ENCODE assay signal across 8 cellular contexts in the genomic region with DNA sequence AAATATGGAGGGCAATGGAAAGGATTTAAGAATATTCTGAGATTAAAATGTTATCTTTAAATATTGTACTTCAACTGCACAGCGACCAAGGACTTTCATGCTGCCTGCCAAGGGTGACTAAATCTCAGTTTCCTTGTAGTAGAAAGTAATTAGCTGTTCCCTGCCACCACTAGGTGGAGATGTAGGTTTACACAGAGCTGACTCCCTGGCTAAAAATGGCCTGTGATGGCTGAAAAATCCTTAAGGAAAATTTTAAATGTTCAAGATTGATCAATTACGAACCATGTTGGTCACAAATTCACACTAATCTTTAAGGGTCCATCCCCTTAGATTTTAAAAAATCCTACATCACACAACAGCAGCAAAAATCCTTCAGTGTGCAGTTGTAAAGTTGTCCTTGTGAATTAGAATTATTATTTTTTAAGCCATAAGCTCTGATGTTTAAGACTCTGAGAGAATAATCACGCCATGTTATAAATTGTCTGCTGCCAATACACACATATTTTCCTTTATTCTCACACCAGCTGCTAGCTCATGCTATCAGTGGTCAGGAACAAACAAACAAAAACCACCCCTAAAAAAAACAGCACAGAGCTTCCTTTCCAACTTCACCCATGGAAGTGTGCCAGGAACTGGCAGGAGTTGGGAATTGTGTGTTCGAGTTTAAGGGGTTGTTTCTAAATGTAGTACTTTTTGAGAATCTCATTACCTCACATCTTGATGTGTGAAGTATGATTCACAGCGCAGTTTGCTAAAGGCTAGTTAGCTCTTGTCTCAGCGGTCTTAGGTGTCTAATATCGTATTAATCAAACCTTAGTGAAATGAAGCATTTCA.
DNase-seq lines count a peak whose midpoint lies in the region; ATAC-seq and TF ChIP-seq lines count a peak whose summit lies in the region.

No MANE protein-coding gene starts in this region.

- no peak for TF ChIP-seq EP300 in stomach (IDR thresholded peaks at IDR 0.05)

- H3K9me2 ChIP-seq in hepatocyte (replicated peaks; ENCODE audit: insufficient read depth): no peaks in the 10 kb centered on the region

- H3K4me1 ChIP-seq in heart left ventricle (no peaks in the 10 kb centered on the region), hepatocyte (ENCODE audit: insufficient read depth) (no peaks in the 10 kb centered on the region), stomach (peaks cover 0 to 10% (median 0%) of the 10 kb centered on the region in 4 donors)

- TF ChIP-seq POLR2A in heart left ventricle (IDR thresholded peaks at IDR 0.05) (no peak), stomach (IDR thresholded peaks at IDR 0.05) (no peak)

- peaks cover 0 to 11% (median 0%) of the 10 kb centered on the region in 9 donors for H3K27me3 ChIP-seq in heart left ventricle
- H3K27me3 ChIP-seq in WERI-Rb-1 (ENCODE audit: insufficient read depth, low read depth, severe bottlenecking): peaks cover 74% of the 10 kb centered on the region
- H3K27me3 ChIP-seq in hepatocyte: peaks cover 9% of the 10 kb centered on the region
- H3K27me3 ChIP-seq in stomach: peaks cover 0 to 15% (median 0%) of the 10 kb centered on the region in 3 donors

- no peak overlapping the region for H3K27ac ChIP-seq in heart left ventricle
- no peak overlapping the region for H3K27ac ChIP-seq in WERI-Rb-1
- H3K27ac ChIP-seq in hepatocyte: no peak overlapping the region
- no peak overlapping the region for H3K27ac ChIP-seq in stomach

- no peak overlapping the region for H2AFZ ChIP-seq in hepatocyte

- H4K20me1 ChIP-seq in hepatocyte (ENCODE audit: insufficient read depth, poor library complexity, severe bottlenecking): no peaks in the 10 kb centered on the region

- no peak for DNase-seq in heart left ventricle
- DNase-seq in Right ventricle myocardium superior: no peak
- DNase-seq in NCI-H2029 treated with DMSO at 0.1 percent for 48 hours (lab: John Stamatoyannopoulos, UW): peak; percentile 20
- DNase-seq in WERI-Rb-1: peak; percentile 9
- peak; percentile 77 for DNase-seq in hepatocyte (ENCODE audit: low spot score)
- peak; percentile 36 for DNase-seq in stomach
- no peak for DNase-seq in activated CD4-positive, CD25-positive, alpha-beta regulatory T cell (lab: John Stamatoyannopoulos, UW)

- H3K4me2 ChIP-seq in hepatocyte: no peak overlapping the region

- WGBS in heart left ventricle, 4 donors: 37 to 45% (median 41%) methylated on average over 7 of the region's 7 CpGs
- WGBS in hepatocyte (ENCODE audit: low lambda C conversion rate, missing lambda C conversion rate): 70% methylated on average over 7 of the region's 7 CpGs
- WGBS in stomach, 5 donors: 30 to 39% (median 37%) methylated on average over 7 of the region's 7 CpGs

- H3K79me2 ChIP-seq in hepatocyte: no peaks in the 10 kb centered on the region

- H3K4me3 ChIP-seq in heart left ventricle (no peak overlapping the region), WERI-Rb-1 (ENCODE audit: low read depth, low read length) (no peak overlapping the region), hepatocyte (no peak overlapping the region), stomach (no peak overlapping the region)

- H3K9me3 ChIP-seq in heart left ventricle (no peaks in the 10 kb centered on the region), WERI-Rb-1 (ENCODE audit: severe bottlenecking) (no peaks in the 10 kb centered on the region), hepatocyte (ENCODE audit: low read depth) (no peaks in the 10 kb centered on the region), stomach (no peaks in the 10 kb centered on the region)

- peak in 3 of 4 donors; percentile 22 to 61 (median 57) for ATAC-seq in heart left ventricle
- ATAC-seq in Right ventricle myocardium superior (ENCODE audit: poor library complexity): no peak
- peak; percentile 72 for ATAC-seq in HG02642 (IDR thresholded peaks at IDR 0.05; ENCODE audit: poor library complexity, unreplicated experiment)

- intact Hi-C loops in heart left ventricle (cut with DNase I): loop anchor here in 2 of 10 donors (5.0 to 10.0 kb wide), 2 partner anchors 1711 to 1713 kb away; no protein-coding TSS in a partner anchor
- intact Hi-C loops in Right ventricle myocardium superior (cut with DNase I): no loop called here
- intact Hi-C loops in stomach (cut with DNase I; ENCODE audit: low total_unique reads): no loop called here

- H3K36me3 ChIP-seq in heart left ventricle (no peaks in the 10 kb centered on the region), WERI-Rb-1 (no peaks in the 10 kb centered on the region), hepatocyte (replicated peaks; ENCODE audit: insufficient read depth, low read depth) (no peaks in the 10 kb centered on the region), stomach (no peaks in the 10 kb centered on the region)

- TF ChIP-seq CTCF in heart left ventricle (IDR thresholded peaks at IDR 0.05) (peak; percentile 42 to 72 (median 58)), WERI-Rb-1 (IDR thresholded peaks at IDR 0.05; ENCODE audit: low read depth, low read length) (peak; percentile 62), hepatocyte (IDR thresholded peaks at IDR 0.05; ENCODE audit: poor library complexity) (peak; percentile 88), stomach (IDR thresholded peaks at IDR 0.05) (peak in 5 of 7 experiments; percentile 45 to 71 (median 55))

Comparison
In these comparisons a context has a peak if more than half of its experiments do, and no peak if none do; other contexts are left out.
1. DNase-seq: peak in NCI-H2029 treated with DMSO at 0.1 percent for 48 hours (single experiment), WERI-Rb-1 (single experiment), hepatocyte (single experiment) and stomach (single experiment); none in heart left ventricle (0 of 5), Right ventricle myocardium superior (single experiment) and activated CD4-positive, CD25-positive, alpha-beta regulatory T cell (0 of 4).
2. Peak in every context shown above with its lines, with median percentiles within 50 percentile points of each other: CTCF ChIP-seq.